In genomic region chr2:102301867-102302362, GRCh38 we compare ENCODE assay signal across 8 cellular contexts. TPM values are rescaled to one million over a fixed set of nuclear protein-coding genes. Genes with fewer than 3 reads are reported as not detected.
A peak's percentile ranks its signal among the peaks of the same experiment; 100 is the strongest.
DNase-seq lines count a peak whose midpoint lies in the region; ATAC-seq and TF ChIP-seq lines count a peak whose summit lies in the region.

No MANE protein-coding gene starts in this region.

- no peak overlapping the region for H3K4me3 Mint-ChIP-seq in WTC11

- POLR2A ChIA-PET in WTC11 (lab: Charles Lee), result no interaction called here

- CTCF ChIA-PET in WTC11 (lab: Charles Lee), result interaction anchor here (0.5 to 1.7 kb wide), 22 partner anchors 8 to 282 kb away, joined by 3 to 12 read pairs (median 4); partner anchors contain the start of gene IL1RL1

- no peak overlapping the region for H3K27ac Mint-ChIP-seq in WTC11

- no peak for DNase-seq in AG09309 (ENCODE audit: low read depth)
- DNase-seq in WTC11 (ENCODE audit: low spot score), result peak; percentile 47
- no peak for DNase-seq in epithelial cell of proximal tubule (ENCODE audit: low read depth)
- DNase-seq in stimulated activated CD4-positive, alpha-beta T cell treated with anti-CD3 and anti-CD28 coated beads, Interleukin-1b, Interleukin-23, amount 100 ng/mL, for 48 hours, result peak; percentile 56
- no peak for DNase-seq in H4 (ENCODE audit: low spot score)
- DNase-seq in NCI-H510A treated with DMSO at 0.1 percent for 48 hours (lab: John Stamatoyannopoulos, UW), result no peak

- H3K4me3 ChIP-seq in AG09309 (ENCODE audit: control insufficient read depth, low read depth, low read length), result no peak overlapping the region
- no peak overlapping the region for H3K4me3 ChIP-seq in epithelial cell of proximal tubule (ENCODE audit: low read depth, low read length)

- peak; percentile 2 for TF ChIP-seq CTCF in AG09309 (IDR thresholded peaks at IDR 0.05; ENCODE audit: control insufficient read depth, insufficient read depth, low read depth, low read length, missing control alignments)
- TF ChIP-seq CTCF in WTC11 (IDR thresholded peaks at IDR 0.05), result no peak
- peak; percentile 72 for TF ChIP-seq CTCF in epithelial cell of proximal tubule (conservative IDR thresholded peaks at IDR 0.05; ENCODE audit: low read depth, low read length)

- H3K4me1 Mint-ChIP-seq in WTC11, result no peaks in the 10 kb centered on the region

- no peaks in the 10 kb centered on the region for H3K36me3 Mint-ChIP-seq in WTC11

- H3K9me3 Mint-ChIP-seq in WTC11, result no peaks in the 10 kb centered on the region

- ATAC-seq in GM19328 (IDR thresholded peaks at IDR 0.05; ENCODE audit: unreplicated experiment) (peak; percentile 72), HG03439 (IDR thresholded peaks at IDR 0.05; ENCODE audit: unreplicated experiment) (peak; percentile 92), WTC11 (peak; percentile 100)

- H3K27me3 Mint-ChIP-seq in WTC11 (ENCODE audit: low read depth), result no peaks in the 10 kb centered on the region; the same call in 1 of the 2 replicates

TF ChIP-seq in WTC11, 78 proteins besides CTCF, POLR2A, EP300 and RAD21:
- TF ChIP-seq MAX (CRISPR knock-in tag; IDR thresholded peaks at IDR 0.05) (no peak), KAT7 (CRISPR knock-in tag; IDR thresholded peaks at IDR 0.05; ENCODE audit: borderline replicate concordance) (no peak), ZNF263 (CRISPR knock-in tag; IDR thresholded peaks at IDR 0.05; ENCODE audit: low read depth) (no peak), ZNF512 (CRISPR knock-in tag; IDR thresholded peaks at IDR 0.05; ENCODE audit: borderline replicate concordance) (no peak)

RNA-seq across cellular contexts. Expression of gene IL1RL1, which starts 9.4 kb away (rescaled TPM):
- total RNA-seq in WTC11 (2021), result 0.05 TPM in 1 of 3 replicates, not detected in the others
- total RNA-seq in epithelial cell of proximal tubule, result 0.58 and 4.7 TPM in 2 replicates
- not detected in 2 replicates for total RNA-seq in H4 (2014; rRNA removed; shearing (Covaris generic))

RNA-seq across cellular contexts. Expression of gene IL18R1, which starts 53.7 kb away (rescaled TPM):
- 0.25 to 0.46 TPM in 2 of 3 replicates, not detected in the other for total RNA-seq in WTC11 (2021)
- total RNA-seq in epithelial cell of proximal tubule, result 0.12 and 2.5 TPM in 2 replicates
- 2.0 and 2.8 TPM in 2 replicates for total RNA-seq in H4 (2014; rRNA removed; shearing (Covaris generic))

Comparison
In these comparisons a context has a peak if more than half of its experiments do, and no peak if none do; other contexts are left out.
1. DNase-seq: peak in WTC11 (single experiment) and stimulated activated CD4-positive, alpha-beta T cell treated with anti-CD3 and anti-CD28 coated beads, Interleukin-1b, Interleukin-23, amount 100 ng/mL, for 48 hours (single experiment); none in AG09309 (single experiment), epithelial cell of proximal tubule (single experiment), H4 (single experiment) and NCI-H510A treated with DMSO at 0.1 percent for 48 hours (single experiment).
2. Peak in every context shown above with its lines, with median percentiles within 50 percentile points of each other: ATAC-seq.